8 cellular contexts compared by ENCODE assay signal in genomic region chr13:31846984-31847752, GRCh38.
DNase-seq lines count a peak whose midpoint lies in the region; ATAC-seq, FAIRE-seq and TF ChIP-seq lines count a peak whose summit lies in the region.

No MANE protein-coding gene starts in this region.

- FAIRE-seq in H1 (lab: Jason Lieb, UNC), result no peak

- H3K56ac ChIP-seq in H1 (replicated peaks; ENCODE audit: insufficient read length, low read depth, low read length), result no peak overlapping the region

- H4K20me1 ChIP-seq in H1 (replicated peaks in 1 of 2; ENCODE audit: control insufficient read depth in 1 of 2, insufficient read depth in 2 of 2, low read length in 2 of 2), result no peaks in the 10 kb centered on the region

- H4K91ac ChIP-seq in H1 (replicated peaks; ENCODE audit: insufficient read length, low read length), result no peak overlapping the region

- H3K4me1 Mint-ChIP-seq in natural killer cell treated with Interleukin-12 subunit alpha and Interleukin-12 subunit beta and Interleukin-15 and Interleukin-18, amount 100 ng/mL, for 72 hours (ENCODE audit: low read depth in 2 of 2), result peaks cover 16 to 31% of the 10 kb centered on the region in 2 donors

- H2BK20ac ChIP-seq in H1 (ENCODE audit: low read length), result no peak overlapping the region

- H2BK15ac ChIP-seq in H1 (ENCODE audit: low read length), result no peak overlapping the region

- H3K14ac ChIP-seq in H1 (ENCODE audit: insufficient read length), result no peak overlapping the region

- no peak overlapping the region for H4K5ac ChIP-seq in H1 (ENCODE audit: insufficient read length, low read depth, low read length)

- H2AFZ ChIP-seq in H1 (ENCODE audit: low read length), result peak overlapping the region; percentile 82

- TF ChIP-seq POLR2A in H1 (IDR thresholded peaks at IDR 0.05; ENCODE audit: control extremely low read depth in 1 of 2, low read depth in 2 of 2, low read length in 2 of 2), result no peak

- peak overlapping the region; percentile 46 for H3K4me3 ChIP-seq in NT2/D1 (ENCODE audit: insufficient read length, low read depth)
- peak overlapping the region; percentile 54 to 73 (median 58) for H3K4me3 ChIP-seq in H1 (ENCODE audit: extremely low read depth in 1 of 4, insufficient read depth in 2 of 4, low read depth in 3 of 4, low read length in 4 of 4)

- H3K23me2 ChIP-seq in H1 (ENCODE audit: low read depth, low read length), result peaks cover 3% of the 10 kb centered on the region; the same call in 1 of the 2 replicates

- no peak overlapping the region for H4K8ac ChIP-seq in H1 (ENCODE audit: extremely low read depth, insufficient read depth, low read length)

- no peaks in the 10 kb centered on the region for H3K9me3 Mint-ChIP-seq in natural killer cell treated with Interleukin-12 subunit alpha and Interleukin-12 subunit beta and Interleukin-15 and Interleukin-18, amount 100 ng/mL, for 72 hours

- H2BK12ac ChIP-seq in H1 (ENCODE audit: low read depth, low read length), result no peak overlapping the region

- peak overlapping the region in 1 of 2 donors; percentile 27 for H3K27ac Mint-ChIP-seq in natural killer cell treated with Interleukin-12 subunit alpha and Interleukin-12 subunit beta and Interleukin-15 and Interleukin-18, amount 100 ng/mL, for 72 hours

- no peaks in the 10 kb centered on the region for H3K36me3 Mint-ChIP-seq in natural killer cell treated with Interleukin-12 subunit alpha and Interleukin-12 subunit beta and Interleukin-15 and Interleukin-18, amount 100 ng/mL, for 72 hours

- H3K23ac ChIP-seq in H1 (ENCODE audit: insufficient read length), result no peak overlapping the region

- TF ChIP-seq RAD21 in H1 (IDR thresholded peaks at IDR 0.05 in 1 of 2, conservative IDR thresholded peaks at IDR 0.05 in 1 of 2; ENCODE audit: low read depth in 2 of 2, low read length in 2 of 2), result no peak

- H3K4ac ChIP-seq in H1 (replicated peaks; ENCODE audit: insufficient read length, low read depth, low read length), result no peak overlapping the region

- ATAC-seq in GM18907 (IDR thresholded peaks at IDR 0.05; ENCODE audit: unreplicated experiment) (peak; percentile 14), HG03097 (IDR thresholded peaks at IDR 0.05; ENCODE audit: low FRiP score, unreplicated experiment) (no peak)
- ATAC-seq in natural killer cell treated with Interleukin-12 subunit alpha and Interleukin-12 subunit beta and Interleukin-15 and Interleukin-18, amount 100 ng/mL, for 72 hours, result peak; percentile 43 to 50

- no peak overlapping the region for H2BK5ac ChIP-seq in H1 (ENCODE audit: low read depth, low read length)

- CTCF ChIA-PET in H1 (lab: Charles Lee; ENCODE audit: partially characterized antibody), result no interaction called here

- POLR2A ChIA-PET in H1 (lab: Charles Lee; ENCODE audit: partially characterized antibody), result no interaction called here

- peak overlapping the region; percentile 74 for H3K4me3 Mint-ChIP-seq in natural killer cell treated with Interleukin-12 subunit alpha and Interleukin-12 subunit beta and Interleukin-15 and Interleukin-18, amount 100 ng/mL, for 72 hours

- H3K4me2 ChIP-seq in H1 (ENCODE audit: insufficient read depth in 1 of 2, low read depth in 2 of 2, low read length in 2 of 2), result peak overlapping the region; percentile 52 to 95

- H3K4me1 ChIP-seq in NT2/D1 (ENCODE audit: insufficient read depth, insufficient read length) (no peaks in the 10 kb centered on the region), H1 (replicated peaks in 1 of 4; ENCODE audit: control insufficient read depth in 3 of 4, insufficient read depth in 4 of 4, low read length in 3 of 4) (peaks cover 0 to 3% (median 1%) of the 10 kb centered on the region in 4 experiments; a peak in 1 of 7 replicates)

- TF ChIP-seq EP300 in H1 (IDR thresholded peaks at IDR 0.05; ENCODE audit: borderline replicate concordance in 1 of 2, low read depth in 2 of 2, low read length in 2 of 2), result no peak

- H3K9ac ChIP-seq in NT2/D1 (ENCODE audit: insufficient read length, low read depth), result peak overlapping the region; percentile 74
- peak overlapping the region in 1 of 4 experiments; percentile 58; a peak in 1 of 7 replicates for H3K9ac ChIP-seq in H1 (replicated peaks in 1 of 4; ENCODE audit: extremely low read depth in 1 of 4, low read depth in 3 of 4, low read length in 3 of 4)

- H3K27ac ChIP-seq in 22Rv1 (0 out of 2 replicates have a peak overlapping the region, but pooled peaks have one; percentile 33), H1 (ENCODE audit: low read depth, low read length) (no peak overlapping the region)

- no peak overlapping the region for H2BK120ac ChIP-seq in H1 (replicated peaks; ENCODE audit: low read depth, low read length)

- H2AK5ac ChIP-seq in H1 (ENCODE audit: low read depth, low read length), result no peak overlapping the region

- H3K27me3 Mint-ChIP-seq in natural killer cell treated with Interleukin-12 subunit alpha and Interleukin-12 subunit beta and Interleukin-15 and Interleukin-18, amount 100 ng/mL, for 72 hours, result peaks cover 0 to 8% of the 10 kb centered on the region in 2 donors

- no peaks in the 10 kb centered on the region for H3K79me2 ChIP-seq in H1 (ENCODE audit: control insufficient read depth in 1 of 2, insufficient read depth in 2 of 2, low read length in 2 of 2)

- TF ChIP-seq CTCF in 22Rv1 (IDR thresholded peaks at IDR 0.05) (no peak), H1 (IDR thresholded peaks at IDR 0.05; ENCODE audit: control extremely low read depth in 1 of 3, insufficient read depth in 1 of 3, low read depth in 1 of 3, low read length in 3 of 3) (no peak)

- no peak overlapping the region for H3K18ac ChIP-seq in H1 (ENCODE audit: extremely low read depth, low read length)

- H3K36me3 ChIP-seq in NT2/D1 (ENCODE audit: insufficient read depth, insufficient read length, low read length) (no peaks in the 10 kb centered on the region), H1 (ENCODE audit: control insufficient read depth in 2 of 4, insufficient read depth in 4 of 4, low read length in 3 of 4) (no peaks in the 10 kb centered on the region)

- 28% methylated on average over 7 of the region's 30 CpGs; no CpG with 5 or more reads in 1 of the 2 experiments for WGBS in H1 (ENCODE audit: extremely low coverage in 1 of 2, insufficient coverage in 1 of 2, insufficient read length in 1 of 2, insufficient replicate concordance in 2 of 2, low coverage in 1 of 2, low lambda C conversion rate in 2 of 2, missing lambda C conversion rate in 1 of 2), 2 experiments

- no peak for DNase-seq in NT2/D1 (ENCODE audit: low read depth, low spot score)
- DNase-seq in H1 (ENCODE audit: low read depth in 1 of 2, low spot score in 2 of 2), result no peak
- DNase-seq in natural killer cell treated with Interleukin-12 subunit alpha and Interleukin-12 subunit beta and Interleukin-15 and Interleukin-18, amount 100 ng/mL, for 72 hours (ENCODE audit: low spot score), result no peak
- DNase-seq in stimulated activated CD4-positive, alpha-beta T cell treated with anti-CD3 and anti-CD28 coated beads, Interleukin-4, amount 100 ng/mL, for 24 hours, result no peak
- no peak for DNase-seq in GDM1 (lab: John Stamatoyannopoulos, UW)

- no peaks in the 10 kb centered on the region; the same call in 1 of the 2 replicates for H3K79me1 ChIP-seq in H1 (ENCODE audit: low read depth, low read length)

- H3K27me3 ChIP-seq in NT2/D1 (ENCODE audit: insufficient read depth, insufficient read length), result peaks cover 41% of the 10 kb centered on the region
- peaks cover 0 to 20% (median 14%) of the 10 kb centered on the region in 4 experiments; a peak in 6 of 7 replicates for H3K27me3 ChIP-seq in H1 (replicated peaks in 1 of 4; ENCODE audit: control insufficient read depth in 3 of 4, extremely low read depth in 1 of 4, insufficient read depth in 3 of 4, low read length in 3 of 4)

- H3K9me3 ChIP-seq in NT2/D1 (ENCODE audit: insufficient read depth, low read length) (no peaks in the 10 kb centered on the region), H1 (ENCODE audit: insufficient read depth in 2 of 2, low read depth in 1 of 2, low read length in 1 of 2) (no peaks in the 10 kb centered on the region)

TF ChIP-seq in H1, 55 proteins besides CTCF, POLR2A, EP300 and RAD21 (continues in another document):
- TF ChIP-seq CTBP2 (IDR thresholded peaks at IDR 0.05; ENCODE audit: borderline replicate concordance, insufficient read depth, insufficient read length, low read length) (no peak), USF2 (IDR thresholded peaks at IDR 0.05; ENCODE audit: low read length) (no peak), ZNF274 (IDR thresholded peaks at IDR 0.05; ENCODE audit: borderline replicate concordance, extremely low read depth, low read length) (no peak), SAP30 (IDR thresholded peaks at IDR 0.05; ENCODE audit: insufficient read depth, insufficient replicate concordance, low read length) (no peak), TAF7 (optimal IDR thresholded peaks at IDR 0.05; ENCODE audit: borderline replicate concordance, low read depth, low read length) (no peak)
